In the genomic region with DNA sequence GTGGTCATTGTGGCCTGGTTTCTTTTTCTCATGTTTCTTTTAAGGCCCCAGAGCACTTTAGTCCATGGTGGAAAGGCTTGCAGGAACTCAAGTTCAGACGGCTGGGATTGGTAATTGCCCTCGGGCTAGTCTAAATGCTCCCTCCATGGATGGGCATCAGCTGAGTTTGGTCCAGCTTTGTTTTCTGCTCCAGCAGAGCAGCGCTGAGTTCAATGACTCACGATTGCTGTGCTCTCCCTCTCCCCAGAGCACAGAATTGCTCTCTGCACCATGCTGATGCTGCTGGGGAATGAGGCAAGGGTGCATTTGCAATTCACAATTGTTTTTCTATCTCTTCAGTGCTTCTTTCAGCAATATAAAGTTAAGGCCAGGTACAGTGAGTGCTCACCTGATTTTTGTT, we compare ENCODE assay signal across 25 cellular contexts. TPM values are rescaled to one million over a fixed set of nuclear protein-coding genes. Genes with fewer than 3 reads are reported as not detected.
DNase-seq lines count a peak whose midpoint lies in the region; ATAC-seq, FAIRE-seq and TF ChIP-seq lines count a peak whose summit lies in the region.
"Had no signal": no experiment of that assay in that cellular context is flagged by ENCODE, and none has a peak within 500 bp of the region (broad histone marks: within the 10 kb centered on the region; RNA-seq: fewer than 3 reads in every experiment).

No MANE protein-coding gene starts in this region.

- peaks cover 6% of the 10 kb centered on the region for H3K36me3 Mint-ChIP-seq in endothelial cell (ENCODE audit: low read depth, unreplicated experiment)
- H3K36me3 Mint-ChIP-seq: CD14-positive monocyte; CD4-positive, alpha-beta memory T cell; IgD-negative memory B cell had no signal

- peak overlapping the region; percentile 32 for H3K4me3 Mint-ChIP-seq in endothelial cell (ENCODE audit: unreplicated experiment)
- H3K4me3 Mint-ChIP-seq: CD14-positive monocyte; CD4-positive, alpha-beta memory T cell; H9; IgD-negative memory B cell had no signal

- no TSS peak for BruUV-seq in HepG2 (replicated peaks; lab: Mats Ljungman, UMichigan)

- H3K27me3 ChIP-seq in HepG2 (ENCODE audit: control insufficient read depth in 1 of 2, insufficient read depth in 2 of 2, low read length in 2 of 2): no peaks in the 10 kb centered on the region
- H3K27me3 ChIP-seq: BLaER1 had no signal

- no peak overlapping the region for H3K4me2 ChIP-seq in HepG2 (ENCODE audit: low read depth, low read length)
- H3K4me2 ChIP-seq: BLaER1 had no signal

- peaks cover 41% of the 10 kb centered on the region for H3K9me3 ChIP-seq in HepG2 (ENCODE audit: low read length)
- H3K9me3 ChIP-seq: BLaER1 had no signal

- H3K9me3 Mint-ChIP-seq in endothelial cell (ENCODE audit: unreplicated experiment): peaks cover 32% of the 10 kb centered on the region

- no peak for TF ChIP-seq RAD21 in HepG2 (CRISPR knock-in tag; IDR thresholded peaks at IDR 0.05)

- CTCF ChIA-PET in HepG2 (lab: Yijun Ruan, JAX; ENCODE audit: low intra/inter-chr PET ratio, low total read pairs): no interaction called here

- no peaks in the 10 kb centered on the region for H3K36me3 ChIP-seq in HepG2 (replicated peaks in 1 of 2; ENCODE audit: control insufficient read depth in 1 of 2, insufficient read depth in 2 of 2, low read length in 2 of 2)
- H3K36me3 ChIP-seq: BLaER1 had no signal

- no peak overlapping the region for H3K27ac Mint-ChIP-seq in endothelial cell (ENCODE audit: unreplicated experiment)
- H3K27ac Mint-ChIP-seq: CD14-positive monocyte; CD4-positive, alpha-beta memory T cell; H9; IgD-negative memory B cell had no signal

- ATAC-seq in HepG2: no peak
- no peak for ATAC-seq in GM19455 (IDR thresholded peaks at IDR 0.05; ENCODE audit: unreplicated experiment)
- no peak for ATAC-seq in GM21390 (IDR thresholded peaks at IDR 0.05; ENCODE audit: unreplicated experiment)
- ATAC-seq: GM12878 had no signal

- peak; percentile 12 for DNase-seq in Daoy (ENCODE audit: low read depth)
- DNase-seq in HT1080 (ENCODE audit: low read depth): peak; percentile 22
- peak; percentile 1 for DNase-seq in RPMI7951 (ENCODE audit: low read depth)
- DNase-seq in endothelial cell (ENCODE audit: low spot score): no peak
- DNase-seq in HepG2 (ENCODE audit: low spot score): no peak
- no peak for DNase-seq in ACHN
- DNase-seq: AML-193; Calu3; CD4-positive, alpha-beta memory T cell; DMS79 treated with DMSO at 0.1 percent for 48 hours; EL; GOT3; H9; Karpas-422; KBM-7 had no signal

- 0% methylated on average over 2 of the region's 4 CpGs for WGBS in HepG2 (ENCODE audit: low lambda C conversion rate)

- H2AFZ ChIP-seq in HepG2 (ENCODE audit: low read length): no peak overlapping the region

- no peak for FAIRE-seq in HepG2 (lab: Jason Lieb, UNC)
- FAIRE-seq: HTR-8/SVneo had no signal

- no peaks in the 10 kb centered on the region for H3K79me2 ChIP-seq in HepG2 (ENCODE audit: insufficient read depth, low read length)

- intact Hi-C loops in HepG2 (cut with micrococcal nuclease; ENCODE audit: unreplicated experiment): no loop called here

- POLR2A ChIA-PET in HepG2 (lab: Yijun Ruan, JAX): no interaction called here

- TF ChIP-seq EP300 in HepG2 (IDR thresholded peaks at IDR 0.05; ENCODE audit: low read depth in 2 of 2, low read length in 2 of 2) (no peak), HepG2 (CRISPR knock-in tag; IDR thresholded peaks at IDR 0.05; ENCODE audit: borderline replicate concordance) (no peak)

- H3K27me3 Mint-ChIP-seq in endothelial cell (ENCODE audit: unreplicated experiment): peaks cover 3% of the 10 kb centered on the region

- no peak overlapping the region for H3K27ac ChIP-seq in HepG2 (ENCODE audit: extremely low read length, insufficient read depth, low read length)
- H3K27ac ChIP-seq: BLaER1, HL-60 had no signal

- no peaks in the 10 kb centered on the region for H3K4me1 Mint-ChIP-seq in endothelial cell (ENCODE audit: unreplicated experiment)
- H3K4me1 Mint-ChIP-seq: CD14-positive monocyte, H9 had no signal

- in situ Hi-C loops in HepG2 (cut with HindIII; ENCODE audit: extremely low pct_ligation_motif_present, low pct_unique_long_range_greater_than_20kb): no loop called here
- in situ Hi-C loops in ACHN (cut with HindIII; ENCODE audit: low pct_ligation_motif_present, low pct_unique_long_range_greater_than_20kb, low sequenced_read_pairs): no loop called here

- H3K4me1 ChIP-seq in HepG2 (ENCODE audit: insufficient read depth, low read length): no peaks in the 10 kb centered on the region

- TF ChIP-seq CTCF in endothelial cell (IDR thresholded peaks at IDR 0.05; ENCODE audit: unreplicated experiment): no peak
- TF ChIP-seq CTCF in HepG2 (CRISPR knock-in tag; IDR thresholded peaks at IDR 0.05): no peak

- H4K20me1 ChIP-seq in HepG2 (ENCODE audit: insufficient read depth, low read length): no peaks in the 10 kb centered on the region
- H4K20me1 ChIP-seq: BLaER1 had no signal

- TF ChIP-seq POLR2A in HepG2 (IDR thresholded peaks at IDR 0.05; ENCODE audit: insufficient read depth in 1 of 2, low read depth in 2 of 2, low read length in 2 of 2): no peak

- H3K9ac ChIP-seq in HepG2 (ENCODE audit: insufficient read depth, low read depth, low read length): no peak overlapping the region
- H3K9ac ChIP-seq: BLaER1 had no signal

- H3K4me3 ChIP-seq in HepG2 (replicated peaks in 1 of 3; ENCODE audit: insufficient read depth in 1 of 3, low read depth in 2 of 3, low read length in 3 of 3): no peak overlapping the region
- H3K4me3 ChIP-seq: BLaER1, GM12878 had no signal

RNA-seq across cellular contexts. Expression of a gene that starts 1.8 kb away (rescaled TPM):
- not detected in 2 replicates for total RNA-seq in Daoy (2014; rRNA removed; shearing (Covaris generic))
- total RNA-seq in HT1080 (2014; rRNA removed; shearing (Covaris generic)): not detected in 2 replicates
- not detected in 2 replicates for polyA plus RNA-seq in HT1080 (2015; cell fraction: cytosol; rRNA removed)
- not detected in 2 replicates for polyA plus RNA-seq in HT1080 (2015; cell fraction: nucleus; rRNA removed)
- total RNA-seq in RPMI7951 (2014; rRNA removed; shearing (Covaris generic)): not detected in 2 replicates
- total RNA-seq in endothelial cell (ENCODE audit: unreplicated experiment) (not detected), HepG2 (2016; rRNA removed; fragmentation: Illumina TruSeq; extraction: Trizol) (not detected in 2 replicates)
- not detected in 2 replicates for total RNA-seq in HepG2 (2016; cell fraction: cytosol; rRNA removed; fragmentation: Illumina TruSeq; extraction: Trizol; ENCODE audit: low read depth)
- total RNA-seq in HepG2 (2016; cell fraction: insoluble cytoplasmic fraction; rRNA removed; fragmentation: Illumina TruSeq; extraction: Trizol): not detected in 2 replicates
- total RNA-seq in HepG2 (2016; cell fraction: membrane; rRNA removed; fragmentation: Illumina TruSeq; extraction: Trizol): not detected in 2 replicates
- not detected in 2 replicates for total RNA-seq in HepG2 (2016; cell fraction: nucleus; rRNA removed; fragmentation: Illumina TruSeq; extraction: Trizol)
- polyA plus RNA-seq in HepG2 (2011; rRNA removed): not detected in 2 replicates
- polyA plus RNA-seq in HepG2 (2011; cell fraction: cytosol; rRNA removed): not detected in 2 replicates
- not detected in 2 replicates for polyA plus RNA-seq in HepG2 (2011; cell fraction: nucleus; rRNA removed)
- not detected in 2 replicates for polyA plus RNA-seq in HepG2 (2012)
- polyA plus RNA-seq in HepG2 (2016; cell fraction: cytosol; fragmentation: Illumina TruSeq; extraction: Trizol; ENCODE audit: low read depth): not detected in 2 replicates
- polyA plus RNA-seq in HepG2 (2016; cell fraction: insoluble cytoplasmic fraction; fragmentation: Illumina TruSeq; extraction: Trizol; ENCODE audit: low read depth): not detected in 2 replicates
- polyA plus RNA-seq in HepG2 (2016; cell fraction: membrane; fragmentation: Illumina TruSeq; extraction: Trizol; ENCODE audit: low read depth): not detected in 2 replicates
- polyA plus RNA-seq in HepG2 (2016; cell fraction: nucleus; fragmentation: Illumina TruSeq; extraction: Trizol; ENCODE audit: insufficient read depth, low read depth): not detected in 2 replicates
- not detected in 2 replicates for polyA minus RNA-seq in HepG2 (2011; rRNA and poly(A)+ RNA removed; ENCODE audit: low replicate concordance)
- not detected in 2 replicates for polyA minus RNA-seq in HepG2 (2011; cell fraction: cytosol; rRNA and poly(A)+ RNA removed)
- not detected in 2 replicates for polyA minus RNA-seq in HepG2 (2011; cell fraction: nucleus; rRNA and poly(A)+ RNA removed)
- total RNA-seq: A172; Calu3; CD4-positive, alpha-beta memory T cell; G401; GM12878; H9 had no signal
- polyA plus RNA-seq: CD14-positive monocyte; CD4-positive, alpha-beta memory T cell; GM12878; IgD-negative memory B cell had no signal

RNA-seq across cellular contexts. Expression of a gene that starts 12.3 kb away (rescaled TPM):
- total RNA-seq in Daoy (2014; rRNA removed; shearing (Covaris generic)): not detected in 2 replicates
- not detected in 2 replicates for total RNA-seq in HT1080 (2014; rRNA removed; shearing (Covaris generic))
- polyA plus RNA-seq in HT1080 (2015; cell fraction: cytosol; rRNA removed): not detected in 2 replicates
- not detected in 2 replicates for polyA plus RNA-seq in HT1080 (2015; cell fraction: nucleus; rRNA removed)
- total RNA-seq in RPMI7951 (2014; rRNA removed; shearing (Covaris generic)): not detected in 2 replicates
- total RNA-seq in endothelial cell (ENCODE audit: unreplicated experiment) (not detected), HepG2 (2016; rRNA removed; fragmentation: Illumina TruSeq; extraction: Trizol) (not detected in 2 replicates)
- not detected in 2 replicates for total RNA-seq in HepG2 (2016; cell fraction: cytosol; rRNA removed; fragmentation: Illumina TruSeq; extraction: Trizol; ENCODE audit: low read depth)
- total RNA-seq in HepG2 (2016; cell fraction: insoluble cytoplasmic fraction; rRNA removed; fragmentation: Illumina TruSeq; extraction: Trizol): not detected in 2 replicates
- not detected in 2 replicates for total RNA-seq in HepG2 (2016; cell fraction: membrane; rRNA removed; fragmentation: Illumina TruSeq; extraction: Trizol)
- not detected in 2 replicates for total RNA-seq in HepG2 (2016; cell fraction: nucleus; rRNA removed; fragmentation: Illumina TruSeq; extraction: Trizol)
- not detected in 2 replicates for polyA plus RNA-seq in HepG2 (2011; rRNA removed)
- polyA plus RNA-seq in HepG2 (2011; cell fraction: cytosol; rRNA removed): not detected in 2 replicates
- polyA plus RNA-seq in HepG2 (2011; cell fraction: nucleus; rRNA removed): not detected in 2 replicates
- not detected in 2 replicates for polyA plus RNA-seq in HepG2 (2012)
- polyA plus RNA-seq in HepG2 (2016; cell fraction: cytosol; fragmentation: Illumina TruSeq; extraction: Trizol; ENCODE audit: low read depth): not detected in 2 replicates
- not detected in 2 replicates for polyA plus RNA-seq in HepG2 (2016; cell fraction: insoluble cytoplasmic fraction; fragmentation: Illumina TruSeq; extraction: Trizol; ENCODE audit: low read depth)
- not detected in 2 replicates for polyA plus RNA-seq in HepG2 (2016; cell fraction: membrane; fragmentation: Illumina TruSeq; extraction: Trizol; ENCODE audit: low read depth)
- polyA plus RNA-seq in HepG2 (2016; cell fraction: nucleus; fragmentation: Illumina TruSeq; extraction: Trizol; ENCODE audit: insufficient read depth, low read depth): not detected in 2 replicates
- polyA minus RNA-seq in HepG2 (2011; rRNA and poly(A)+ RNA removed; ENCODE audit: low replicate concordance): not detected in 2 replicates
- polyA minus RNA-seq in HepG2 (2011; cell fraction: cytosol; rRNA and poly(A)+ RNA removed): not detected in 2 replicates
- polyA minus RNA-seq in HepG2 (2011; cell fraction: nucleus; rRNA and poly(A)+ RNA removed): not detected in 2 replicates
- total RNA-seq: A172; Calu3; CD4-positive, alpha-beta memory T cell; G401; H9 had no signal
- polyA plus RNA-seq: CD14-positive monocyte; CD4-positive, alpha-beta memory T cell; IgD-negative memory B cell had no signal

RNA-seq across cellular contexts. Expression of a gene that starts 25.2 kb away (rescaled TPM):
- not detected in 2 replicates for total RNA-seq in Daoy (2014; rRNA removed; shearing (Covaris generic))
- not detected in 2 replicates for total RNA-seq in HT1080 (2014; rRNA removed; shearing (Covaris generic))
- polyA plus RNA-seq in HT1080 (2015; cell fraction: cytosol; rRNA removed): not detected in 2 replicates
- polyA plus RNA-seq in HT1080 (2015; cell fraction: nucleus; rRNA removed): not detected in 2 replicates
- total RNA-seq in RPMI7951 (2014; rRNA removed; shearing (Covaris generic)): not detected in 2 replicates
- not detected for total RNA-seq in endothelial cell (ENCODE audit: unreplicated experiment)
- not detected in 2 replicates for total RNA-seq in HepG2 (2016; rRNA removed; fragmentation: Illumina TruSeq; extraction: Trizol)
- total RNA-seq in HepG2 (2016; cell fraction: cytosol; rRNA removed; fragmentation: Illumina TruSeq; extraction: Trizol; ENCODE audit: low read depth): not detected in 2 replicates
- total RNA-seq in HepG2 (2016; cell fraction: insoluble cytoplasmic fraction; rRNA removed; fragmentation: Illumina TruSeq; extraction: Trizol): not detected in 2 replicates
- not detected in 2 replicates for total RNA-seq in HepG2 (2016; cell fraction: membrane; rRNA removed; fragmentation: Illumina TruSeq; extraction: Trizol)
- total RNA-seq in HepG2 (2016; cell fraction: nucleus; rRNA removed; fragmentation: Illumina TruSeq; extraction: Trizol): not detected in 2 replicates
- polyA plus RNA-seq in HepG2 (2011; rRNA removed): not detected in 2 replicates
- polyA plus RNA-seq in HepG2 (2011; cell fraction: cytosol; rRNA removed): not detected in 2 replicates
- polyA plus RNA-seq in HepG2 (2011; cell fraction: nucleus; rRNA removed): not detected in 2 replicates
- polyA plus RNA-seq in HepG2 (2012): not detected in 2 replicates
- not detected in 2 replicates for polyA plus RNA-seq in HepG2 (2016; cell fraction: cytosol; fragmentation: Illumina TruSeq; extraction: Trizol; ENCODE audit: low read depth)
- not detected in 2 replicates for polyA plus RNA-seq in HepG2 (2016; cell fraction: insoluble cytoplasmic fraction; fragmentation: Illumina TruSeq; extraction: Trizol; ENCODE audit: low read depth)
- not detected in 2 replicates for polyA plus RNA-seq in HepG2 (2016; cell fraction: membrane; fragmentation: Illumina TruSeq; extraction: Trizol; ENCODE audit: low read depth)
- polyA plus RNA-seq in HepG2 (2016; cell fraction: nucleus; fragmentation: Illumina TruSeq; extraction: Trizol; ENCODE audit: insufficient read depth, low read depth): not detected in 2 replicates
- not detected in 2 replicates for polyA minus RNA-seq in HepG2 (2011; rRNA and poly(A)+ RNA removed; ENCODE audit: low replicate concordance)
- polyA minus RNA-seq in HepG2 (2011; cell fraction: cytosol; rRNA and poly(A)+ RNA removed): not detected in 2 replicates
- not detected in 2 replicates for polyA minus RNA-seq in HepG2 (2011; cell fraction: nucleus; rRNA and poly(A)+ RNA removed)
- total RNA-seq: A172; Calu3; CD4-positive, alpha-beta memory T cell; G401; GM12878; H9 had no signal
- polyA plus RNA-seq: CD14-positive monocyte; CD4-positive, alpha-beta memory T cell; GM12878; IgD-negative memory B cell had no signal

RNA-seq across cellular contexts. Expression of a gene that starts 29.1 kb away (rescaled TPM):
- total RNA-seq in Daoy (2014; rRNA removed; shearing (Covaris generic)): not detected in 2 replicates
- total RNA-seq in HT1080 (2014; rRNA removed; shearing (Covaris generic)): not detected in 2 replicates
- not detected in 2 replicates for polyA plus RNA-seq in HT1080 (2015; cell fraction: cytosol; rRNA removed)
- polyA plus RNA-seq in HT1080 (2015; cell fraction: nucleus; rRNA removed): not detected in 2 replicates
- total RNA-seq in RPMI7951 (2014; rRNA removed; shearing (Covaris generic)): not detected in 2 replicates
- total RNA-seq in endothelial cell (ENCODE audit: unreplicated experiment) (not detected), HepG2 (2016; rRNA removed; fragmentation: Illumina TruSeq; extraction: Trizol) (not detected in 2 replicates)
- not detected in 2 replicates for total RNA-seq in HepG2 (2016; cell fraction: cytosol; rRNA removed; fragmentation: Illumina TruSeq; extraction: Trizol; ENCODE audit: low read depth)
- not detected in 2 replicates for total RNA-seq in HepG2 (2016; cell fraction: insoluble cytoplasmic fraction; rRNA removed; fragmentation: Illumina TruSeq; extraction: Trizol)
- not detected in 2 replicates for total RNA-seq in HepG2 (2016; cell fraction: membrane; rRNA removed; fragmentation: Illumina TruSeq; extraction: Trizol)
- not detected in 2 replicates for total RNA-seq in HepG2 (2016; cell fraction: nucleus; rRNA removed; fragmentation: Illumina TruSeq; extraction: Trizol)
- not detected in 2 replicates for polyA plus RNA-seq in HepG2 (2011; rRNA removed)
- not detected in 2 replicates for polyA plus RNA-seq in HepG2 (2011; cell fraction: cytosol; rRNA removed)
- polyA plus RNA-seq in HepG2 (2011; cell fraction: nucleus; rRNA removed): not detected in 2 replicates
- polyA plus RNA-seq in HepG2 (2012): not detected in 2 replicates
- not detected in 2 replicates for polyA plus RNA-seq in HepG2 (2016; cell fraction: cytosol; fragmentation: Illumina TruSeq; extraction: Trizol; ENCODE audit: low read depth)
- not detected in 2 replicates for polyA plus RNA-seq in HepG2 (2016; cell fraction: insoluble cytoplasmic fraction; fragmentation: Illumina TruSeq; extraction: Trizol; ENCODE audit: low read depth)
- polyA plus RNA-seq in HepG2 (2016; cell fraction: membrane; fragmentation: Illumina TruSeq; extraction: Trizol; ENCODE audit: low read depth): not detected in 2 replicates
- not detected in 2 replicates for polyA plus RNA-seq in HepG2 (2016; cell fraction: nucleus; fragmentation: Illumina TruSeq; extraction: Trizol; ENCODE audit: insufficient read depth, low read depth)
- polyA minus RNA-seq in HepG2 (2011; rRNA and poly(A)+ RNA removed; ENCODE audit: low replicate concordance): not detected in 2 replicates
- not detected in 2 replicates for polyA minus RNA-seq in HepG2 (2011; cell fraction: cytosol; rRNA and poly(A)+ RNA removed)
- polyA minus RNA-seq in HepG2 (2011; cell fraction: nucleus; rRNA and poly(A)+ RNA removed): not detected in 2 replicates
- total RNA-seq: A172; Calu3; CD4-positive, alpha-beta memory T cell; G401; GM12878; H9 had no signal
- polyA plus RNA-seq: CD14-positive monocyte; CD4-positive, alpha-beta memory T cell; IgD-negative memory B cell had no signal

RNA-seq across cellular contexts. Expression of a gene that starts 49.4 kb away (rescaled TPM):
- total RNA-seq in Daoy (2014; rRNA removed; shearing (Covaris generic)): not detected in 2 replicates
- not detected in 2 replicates for total RNA-seq in HT1080 (2014; rRNA removed; shearing (Covaris generic))
- polyA plus RNA-seq in HT1080 (2015; cell fraction: cytosol; rRNA removed): not detected in 2 replicates
- not detected in 2 replicates for polyA plus RNA-seq in HT1080 (2015; cell fraction: nucleus; rRNA removed)
- not detected in 2 replicates for total RNA-seq in RPMI7951 (2014; rRNA removed; shearing (Covaris generic))
- total RNA-seq in endothelial cell (ENCODE audit: unreplicated experiment) (not detected), HepG2 (2016; rRNA removed; fragmentation: Illumina TruSeq; extraction: Trizol) (not detected in 2 replicates)
- not detected in 2 replicates for total RNA-seq in HepG2 (2016; cell fraction: cytosol; rRNA removed; fragmentation: Illumina TruSeq; extraction: Trizol; ENCODE audit: low read depth)
- not detected in 2 replicates for total RNA-seq in HepG2 (2016; cell fraction: insoluble cytoplasmic fraction; rRNA removed; fragmentation: Illumina TruSeq; extraction: Trizol)
- not detected in 2 replicates for total RNA-seq in HepG2 (2016; cell fraction: membrane; rRNA removed; fragmentation: Illumina TruSeq; extraction: Trizol)
- not detected in 2 replicates for total RNA-seq in HepG2 (2016; cell fraction: nucleus; rRNA removed; fragmentation: Illumina TruSeq; extraction: Trizol)
- polyA plus RNA-seq in HepG2 (2011; rRNA removed): not detected in 2 replicates
- polyA plus RNA-seq in HepG2 (2011; cell fraction: cytosol; rRNA removed): not detected in 2 replicates
- not detected in 2 replicates for polyA plus RNA-seq in HepG2 (2011; cell fraction: nucleus; rRNA removed)
- polyA plus RNA-seq in HepG2 (2012): not detected in 2 replicates
- polyA plus RNA-seq in HepG2 (2016; cell fraction: cytosol; fragmentation: Illumina TruSeq; extraction: Trizol; ENCODE audit: low read depth): not detected in 2 replicates
- not detected in 2 replicates for polyA plus RNA-seq in HepG2 (2016; cell fraction: insoluble cytoplasmic fraction; fragmentation: Illumina TruSeq; extraction: Trizol; ENCODE audit: low read depth)
- polyA plus RNA-seq in HepG2 (2016; cell fraction: membrane; fragmentation: Illumina TruSeq; extraction: Trizol; ENCODE audit: low read depth): not detected in 2 replicates
- polyA plus RNA-seq in HepG2 (2016; cell fraction: nucleus; fragmentation: Illumina TruSeq; extraction: Trizol; ENCODE audit: insufficient read depth, low read depth): not detected in 2 replicates
- polyA minus RNA-seq in HepG2 (2011; rRNA and poly(A)+ RNA removed; ENCODE audit: low replicate concordance): not detected in 2 replicates
- not detected in 2 replicates for polyA minus RNA-seq in HepG2 (2011; cell fraction: cytosol; rRNA and poly(A)+ RNA removed)
- polyA minus RNA-seq in HepG2 (2011; cell fraction: nucleus; rRNA and poly(A)+ RNA removed): not detected in 2 replicates
- total RNA-seq: A172; Calu3; CD4-positive, alpha-beta memory T cell; G401; GM12878; H9 had no signal
- polyA plus RNA-seq: CD14-positive monocyte; CD4-positive, alpha-beta memory T cell; GM12878; IgD-negative memory B cell had no signal

Comparison
In these comparisons a context has a peak if more than half of its experiments do, and no peak if none do; other contexts are left out.
1. DNase-seq: peak in Daoy (single experiment), HT1080 (single experiment) and RPMI7951 (single experiment); none in endothelial cell (single experiment), HepG2 (single experiment) and ACHN (single experiment).